In genomic region chr22:41813726-41814410, GRCh38 we compare ENCODE assay signal across 28 cellular contexts.
"Had no signal": no experiment of that assay in that cellular context is flagged by ENCODE, and none has a peak within 500 bp of the region (broad histone marks: within the 10 kb centered on the region; RNA-seq: fewer than 3 reads in every experiment).

No MANE protein-coding gene starts in this region.

- H3K4me3 Mint-ChIP-seq: activated naive CD4-positive, alpha-beta T cell treated with anti-CD3 and anti-CD28 coated beads, Interleukin-2, amount 50 U/mL, for 24 hours; activated T-cell treated with anti-CD3 and anti-CD28 coated beads, Interleukin-2, amount 50 U/mL, for 24 hours; immature natural killer cell; naive thymus-derived CD4-positive, alpha-beta T cell; stimulated activated naive CD8-positive, alpha-beta T cell treated with anti-CD3 and anti-CD28 coated beads, Interleukin-15, Interleukin-2, amounts not matched to agents 100 ng/mL and 50 ng/mL, for 24 hours had no signal

- DNase-seq: activated CD4-positive, alpha-beta T cell treated with anti-CD3 and anti-CD28 coated beads for 4 hours; activated CD4-positive, alpha-beta T cell treated with anti-CD3 and anti-CD28 coated beads, Interleukin-2, amount 50 U/mL, for 4 hours; activated CD8-positive, alpha-beta memory T cell treated with anti-CD3 and anti-CD28 coated beads, Interleukin-2, amount 50 U/mL, for 48 hours; activated gamma-delta T cell treated with Interleukin-2 at 50 U/mL for 16 hours; activated T-cell treated with anti-CD3 and anti-CD28 coated beads, Interleukin-2, amount 50 U/mL, for 24 hours; anterior cingulate cortex; cerebellar nuclear complex; dorsolateral prefrontal cortex; effector memory CD4-positive, alpha-beta T cell; head of caudate nucleus; hippocampal formation; immature natural killer cell; kidney; left colon; midbrain; naive thymus-derived CD4-positive, alpha-beta T cell; ovary; right lobe of liver; stimulated activated CD4-positive, alpha-beta T cell treated with anti-CD3 and anti-CD28 coated beads, Interleukin-12 subunit alpha, Interleukin-12 subunit beta, amount 100 ng/mL, for 4 hours; stimulated activated CD4-positive, alpha-beta T cell treated with anti-CD3 and anti-CD28 coated beads, Interleukin-4, amount 100 ng/mL, for 1 hour; substantia nigra; T-helper 1 cell; upper lobe of right lung had no signal

- H3K27me3 ChIP-seq: dorsolateral prefrontal cortex, ovary, right lobe of liver, upper lobe of right lung had no signal

- H3K27ac ChIP-seq: coronary artery, dorsolateral prefrontal cortex, ovary, right lobe of liver, upper lobe of right lung, VCaP had no signal

- H3K27me3 Mint-ChIP-seq: activated naive CD4-positive, alpha-beta T cell treated with anti-CD3 and anti-CD28 coated beads, Interleukin-2, amount 50 U/mL, for 24 hours; activated T-cell treated with anti-CD3 and anti-CD28 coated beads, Interleukin-2, amount 50 U/mL, for 24 hours; naive thymus-derived CD4-positive, alpha-beta T cell; progenitor cell of endocrine pancreas; stimulated activated naive CD8-positive, alpha-beta T cell treated with anti-CD3 and anti-CD28 coated beads, Interleukin-15, Interleukin-2, amounts not matched to agents 100 ng/mL and 50 ng/mL, for 24 hours had no signal

- H3K4me1 ChIP-seq: right lobe of liver, upper lobe of right lung had no signal

- H3K9me3 ChIP-seq: ovary, right lobe of liver, upper lobe of right lung had no signal

- H3K4me3 ChIP-seq: coronary artery, dorsolateral prefrontal cortex, ovary, right lobe of liver, upper lobe of right lung had no signal

- H3K27ac Mint-ChIP-seq: activated naive CD4-positive, alpha-beta T cell treated with anti-CD3 and anti-CD28 coated beads, Interleukin-2, amount 50 U/mL, for 24 hours; activated T-cell treated with anti-CD3 and anti-CD28 coated beads, Interleukin-2, amount 50 U/mL, for 24 hours; immature natural killer cell; progenitor cell of endocrine pancreas; stimulated activated naive CD8-positive, alpha-beta T cell treated with anti-CD3 and anti-CD28 coated beads, Interleukin-15, Interleukin-2, amounts not matched to agents 100 ng/mL and 50 ng/mL, for 24 hours had no signal

- H3K9me3 Mint-ChIP-seq: activated naive CD4-positive, alpha-beta T cell treated with anti-CD3 and anti-CD28 coated beads, Interleukin-2, amount 50 U/mL, for 24 hours; activated T-cell treated with anti-CD3 and anti-CD28 coated beads, Interleukin-2, amount 50 U/mL, for 24 hours; immature natural killer cell; naive thymus-derived CD4-positive, alpha-beta T cell; stimulated activated naive CD8-positive, alpha-beta T cell treated with anti-CD3 and anti-CD28 coated beads, Interleukin-15, Interleukin-2, amounts not matched to agents 100 ng/mL and 50 ng/mL, for 24 hours had no signal

- H3K36me3 ChIP-seq: ovary, upper lobe of right lung had no signal

- ATAC-seq: left colon; naive thymus-derived CD4-positive, alpha-beta T cell; right lobe of liver; upper lobe of right lung had no signal

- H3K4me1 Mint-ChIP-seq: activated naive CD4-positive, alpha-beta T cell treated with anti-CD3 and anti-CD28 coated beads, Interleukin-2, amount 50 U/mL, for 24 hours had no signal
